Comparison of ENCODE assay signal across 1 cellular context in the genomic region with DNA sequence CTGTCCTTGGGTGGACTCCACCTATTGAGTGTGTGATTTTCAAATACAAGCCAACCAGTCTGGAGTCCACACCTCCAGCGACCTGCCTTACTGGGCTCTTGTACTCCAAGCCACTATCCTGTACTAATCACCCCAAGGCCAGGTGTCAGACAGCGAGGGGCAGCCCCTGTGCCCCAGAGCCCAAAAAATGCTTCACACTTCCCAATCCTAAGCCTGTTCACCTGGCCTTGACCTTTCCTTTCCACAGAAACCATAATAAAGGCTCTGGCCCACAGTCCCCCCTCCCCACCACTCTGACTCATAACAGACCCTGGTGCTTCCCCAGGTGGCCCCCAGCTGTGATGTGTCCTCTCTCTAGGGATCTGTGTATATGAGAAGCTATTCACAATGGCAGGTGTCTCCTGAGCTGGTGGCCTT.
TF ChIP-seq lines count a peak whose summit lies in the region.

No MANE protein-coding gene starts in this region.

TF ChIP-seq in H1, 55 proteins besides CTCF, POLR2A, EP300 and RAD21:
- TF ChIP-seq NRF1 (IDR thresholded peaks at IDR 0.05; ENCODE audit: low read depth, low read length) = no peak
- no peak for TF ChIP-seq SRF (IDR thresholded peaks at IDR 0.05; ENCODE audit: low read depth, low read length)
- TF ChIP-seq BCL11A (IDR thresholded peaks at IDR 0.05; ENCODE audit: low read depth in 2 of 2, low read length in 2 of 2) = no peak
- TF ChIP-seq JUND (IDR thresholded peaks at IDR 0.05; ENCODE audit: low read length) = 0 out of 2 replicates have a peak, but pooled peaks have one; percentile 16
- TF ChIP-seq POU5F1 (IDR thresholded peaks at IDR 0.05; ENCODE audit: low read depth, low read length) = no peak
- no peak for TF ChIP-seq KDM1A (IDR thresholded peaks at IDR 0.05; ENCODE audit: borderline replicate concordance, low read length)
- no peak for TF ChIP-seq POLR2AphosphoS5 (IDR thresholded peaks at IDR 0.05; ENCODE audit: low read depth, low read length)
- no peak for TF ChIP-seq JUN (IDR thresholded peaks at IDR 0.05; ENCODE audit: low read depth, low read length)
